ENCODE assay signal across 16 cellular contexts in genomic region chr2:219287569-219288265, GRCh38. TPM values are rescaled to one million over a fixed set of nuclear protein-coding genes. Genes with fewer than 3 reads are reported as not detected.
DNase-seq lines count a peak whose midpoint lies in the region; ATAC-seq and TF ChIP-seq lines count a peak whose summit lies in the region.
"Had no signal": no experiment of that assay in that cellular context is flagged by ENCODE, and none has a peak within 500 bp of the region (broad histone marks: within the 10 kb centered on the region; RNA-seq: fewer than 3 reads in every experiment).

No MANE protein-coding gene starts in this region.

- H3K36me3 Mint-ChIP-seq in activated T-helper 17 cell treated with anti-CD3 and anti-CD28 coated beads, Interleukin-2, amount 50 U/mL, for 72 hours (ENCODE audit: low read depth) = peaks cover 22% of the 10 kb centered on the region
- peaks cover 4 to 14% of the 10 kb centered on the region in 2 donors for H3K36me3 Mint-ChIP-seq in naive B cell

- ATAC-seq in Right ventricle myocardium superior (ENCODE audit: poor library complexity) (no peak), naive B cell (ENCODE audit: low read depth in 2 of 2) (no peak), upper lobe of right lung (no peak), GM18909 (IDR thresholded peaks at IDR 0.05; ENCODE audit: poor library complexity, unreplicated experiment) (no peak)
- no peak for ATAC-seq in activated T-helper 17 cell treated with anti-CD3 and anti-CD28 coated beads, Interleukin-2, amount 50 U/mL, for 72 hours (replicated peaks)
- ATAC-seq: activated CD4-positive, alpha-beta T cell treated with anti-CD3 and anti-CD28 coated beads for 36 hours; Right ventricle myocardium inferior had no signal

- intact Hi-C loops in cardiac septum (cut with DNase I) (no loop called here), Right ventricle myocardium superior (cut with DNase I) (no loop called here), upper lobe of right lung (cut with DNase I) (no loop called here)

- peaks cover 6% of the 10 kb centered on the region for H3K4me1 Mint-ChIP-seq in activated T-helper 17 cell treated with anti-CD3 and anti-CD28 coated beads, Interleukin-2, amount 50 U/mL, for 72 hours
- peaks cover 3 to 7% (median 6%) of the 10 kb centered on the region in 3 donors for H3K4me1 Mint-ChIP-seq in naive B cell

- no peaks in the 10 kb centered on the region for H3K27me3 Mint-ChIP-seq in activated T-helper 17 cell treated with anti-CD3 and anti-CD28 coated beads, Interleukin-2, amount 50 U/mL, for 72 hours
- no peaks in the 10 kb centered on the region for H3K27me3 Mint-ChIP-seq in naive B cell
- H3K27me3 Mint-ChIP-seq: activated CD4-positive, alpha-beta T cell treated with anti-CD3 and anti-CD28 coated beads for 36 hours had no signal

- DNase-seq in cardiac septum (ENCODE audit: low spot score) (peak; percentile 55), Right ventricle myocardium superior (no peak), naive B cell (no peak), upper lobe of right lung (peak; percentile 37), kidney glomerular epithelial cell (lab: John Stamatoyannopoulos, UW) (no peak), NCI-H446 (lab: John Stamatoyannopoulos, UW) (no peak)
- DNase-seq: activated CD4-positive, alpha-beta T cell treated with anti-CD3 and anti-CD28 coated beads for 36 hours; activated T-cell treated with anti-CD3 and anti-CD28 coated beads, Interleukin-2, amount 50 U/mL, for 1 hour; colonic mucosa; kidney; NCI-H2107 had no signal

- H3K27ac ChIP-seq in upper lobe of right lung = no peak overlapping the region
- H3K27ac ChIP-seq: colonic mucosa had no signal

- no peaks in the 10 kb centered on the region for H3K9me3 ChIP-seq in upper lobe of right lung
- H3K9me3 ChIP-seq: colonic mucosa had no signal

- H3K27ac Mint-ChIP-seq in activated T-helper 17 cell treated with anti-CD3 and anti-CD28 coated beads, Interleukin-2, amount 50 U/mL, for 72 hours = peak overlapping the region; percentile 62
- peak overlapping the region in 4 of 6 donors; percentile 46 to 63 (median 56) for H3K27ac Mint-ChIP-seq in naive B cell
- H3K27ac Mint-ChIP-seq: activated CD4-positive, alpha-beta T cell treated with anti-CD3 and anti-CD28 coated beads for 36 hours had no signal

- no peaks in the 10 kb centered on the region for H3K27me3 ChIP-seq in upper lobe of right lung
- H3K27me3 ChIP-seq: colonic mucosa had no signal

- no peaks in the 10 kb centered on the region for H3K9me3 Mint-ChIP-seq in activated T-helper 17 cell treated with anti-CD3 and anti-CD28 coated beads, Interleukin-2, amount 50 U/mL, for 72 hours
- H3K9me3 Mint-ChIP-seq in naive B cell = no peaks in the 10 kb centered on the region

- H3K4me3 Mint-ChIP-seq in activated T-helper 17 cell treated with anti-CD3 and anti-CD28 coated beads, Interleukin-2, amount 50 U/mL, for 72 hours = no peak overlapping the region
- peak overlapping the region in 1 of 8 donors; percentile 18 for H3K4me3 Mint-ChIP-seq in naive B cell
- H3K4me3 Mint-ChIP-seq: activated CD4-positive, alpha-beta T cell treated with anti-CD3 and anti-CD28 coated beads for 36 hours had no signal

- H3K4me3 ChIP-seq in upper lobe of right lung = no peak overlapping the region
- H3K4me3 ChIP-seq: colonic mucosa had no signal

- H3K36me3 ChIP-seq in upper lobe of right lung = peaks cover 27% of the 10 kb centered on the region
- H3K36me3 ChIP-seq: colonic mucosa had no signal

- no peak for TF ChIP-seq CTCF in upper lobe of right lung (IDR thresholded peaks at IDR 0.05)

- H3K4me1 ChIP-seq in upper lobe of right lung = peaks cover 6% of the 10 kb centered on the region
- H3K4me1 ChIP-seq: colonic mucosa had no signal

RNA-seq across cellular contexts. Expression of gene DNAJB2, which starts 8.6 kb away (rescaled TPM):
- total RNA-seq in cardiac septum (78.0 TPM), Right ventricle myocardium superior (83.3 TPM), upper lobe of right lung (79.4 TPM)
- total RNA-seq in activated T-helper 17 cell treated with anti-CD3 and anti-CD28 coated beads, Interleukin-2, amount 50 U/mL, for 72 hours = 100 to 1,000 TPM in 1 of 2 donors, 10 to 100 TPM in 1; 55.7 to 153 TPM
- polyA plus RNA-seq in naive B cell (ENCODE audit: low read depth in 6 of 6) = 10 to 100 TPM in 1 of 6 donors, 1 to 10 TPM in 5; 1.1 to 12.9 (median 8.8) TPM

RNA-seq across cellular contexts. Expression of gene PTPRN, which starts 21.5 kb away (rescaled TPM):
- total RNA-seq in cardiac septum = 0.97 TPM
- not detected for total RNA-seq in Right ventricle myocardium superior
- 1 to 10 TPM in 1 of 2 donors, under 1 TPM in 1; 0.67 to 6.3 TPM for total RNA-seq in activated T-helper 17 cell treated with anti-CD3 and anti-CD28 coated beads, Interleukin-2, amount 50 U/mL, for 72 hours
- polyA plus RNA-seq in naive B cell (ENCODE audit: low read depth in 6 of 6) = under 1 TPM in 4 of 6 donors, not detected in 2; 0.29 to 0.80 (median 0.59) TPM
- total RNA-seq in upper lobe of right lung = not detected
- total RNA-seq: kidney; Right ventricle myocardium inferior; T-helper 2 cell treated with Interferon-gamma antibody and Interleukin-4, amounts not matched to agents 100 ng/mL and 5 ng/mL, for 36 hours had no signal

RNA-seq across cellular contexts. Expression of gene TUBA4A, which starts 34.0 kb away (rescaled TPM):
- total RNA-seq in cardiac septum (164 TPM), Right ventricle myocardium superior (84.3 TPM), upper lobe of right lung (45.4 TPM)
- total RNA-seq in activated T-helper 17 cell treated with anti-CD3 and anti-CD28 coated beads, Interleukin-2, amount 50 U/mL, for 72 hours = 100 to 1,000 TPM; 347 to 530 TPM
- 100 to 1,000 TPM; 129 to 165 (median 149) TPM for polyA plus RNA-seq in naive B cell (ENCODE audit: low read depth in 6 of 6)

RNA-seq across cellular contexts. Expression of gene TUBA4B, which starts 34.7 kb away (rescaled TPM):
- total RNA-seq in cardiac septum = not detected
- not detected for total RNA-seq in Right ventricle myocardium superior
- not detected for total RNA-seq in activated T-helper 17 cell treated with anti-CD3 and anti-CD28 coated beads, Interleukin-2, amount 50 U/mL, for 72 hours
- polyA plus RNA-seq in naive B cell (ENCODE audit: low read depth in 6 of 6) = not detected
- not detected for total RNA-seq in upper lobe of right lung
- total RNA-seq: activated CD4-positive, alpha-beta T cell treated with anti-CD3 and anti-CD28 coated beads for 36 hours; colonic mucosa; Right ventricle myocardium inferior; T-helper 2 cell treated with Interferon-gamma antibody and Interleukin-4, amounts not matched to agents 100 ng/mL and 5 ng/mL, for 36 hours had no signal
- polyA plus RNA-seq: AG04450 had no signal

RNA-seq across cellular contexts. Expression of gene STK16, which starts 42.4 kb away (rescaled TPM):
- total RNA-seq in cardiac septum (16.3 TPM), Right ventricle myocardium superior (16.7 TPM), upper lobe of right lung (21.4 TPM)
- total RNA-seq in activated T-helper 17 cell treated with anti-CD3 and anti-CD28 coated beads, Interleukin-2, amount 50 U/mL, for 72 hours = 10 to 100 TPM; 22.0 to 30.3 TPM
- 10 to 100 TPM; 14.7 to 28.3 (median 21.9) TPM for polyA plus RNA-seq in naive B cell (ENCODE audit: low read depth in 6 of 6)

Comparison
In these comparisons a context has a peak if more than half of its experiments do, and no peak if none do; other contexts are left out.
1. DNase-seq: peak in cardiac septum (single experiment) and upper lobe of right lung (single experiment); none in Right ventricle myocardium superior (single experiment), naive B cell (single experiment), kidney glomerular epithelial cell (single experiment) and NCI-H446 (0 of 2).